35 cellular contexts compared by ENCODE assay signal in genomic region chr5:5995819-5996218, GRCh38.
"Had no signal": no experiment of that assay in that cellular context is flagged by ENCODE, and none has a peak within 500 bp of the region (broad histone marks: within the 10 kb centered on the region; RNA-seq: fewer than 3 reads in every experiment).

No MANE protein-coding gene starts in this region.

- H3K36me3 ChIP-seq: MG63 had no signal

- H3K4me3 ChIP-seq: MG63 had no signal

- H3K27me3 ChIP-seq: MG63 had no signal

- DNase-seq: Karpas-422, Kasumi-1, MG63, MM.1S, MV-4-11, NCI-H1048, NCI-H1092, NCI-H1092 treated with DMSO at 0.1 percent for 48 hours, NCI-H1105, NCI-H1105 treated with DMSO at 0.1 percent for 48 hours, NCI-H1417, NCI-H1417 treated with DMSO at 0.1 percent for 48 hours, NCI-H1436, NCI-H1436 treated with DMSO at 0.1 percent for 48 hours, NCI-H146, NCI-H1694, NCI-H1694 treated with DMSO at 0.1 percent for 48 hours, NCI-H187, NCI-H187 treated with DMSO at 0.1 percent for 48 hours, NCI-H1930, NCI-H2029, NCI-H2029 treated with DMSO at 0.1 percent for 48 hours, NCI-H2081, NCI-H2081 treated with DMSO at 0.1 percent for 48 hours, NCI-H2107, NCI-H2171, NCI-H2171 treated with DMSO at 0.1 percent for 48 hours, NCI-H2227 treated with DMSO at 0.1 percent for 48 hours, NCI-H226, NCI-H345, NCI-H446, NCI-H446 treated with DMSO at 0.1 percent for 48 hours, NCI-H510A, NCI-H510A treated with DMSO at 0.1 percent for 48 hours, NCI-H524 had no signal
